ENCODE assay signal across 12 cellular contexts in genomic region chr6:31977816-31978431, GRCh38. TPM values are rescaled to one million over a fixed set of nuclear protein-coding genes. Genes with fewer than 3 reads are reported as not detected.
DNase-seq lines count a peak whose midpoint lies in the region; ATAC-seq and TF ChIP-seq lines count a peak whose summit lies in the region.
"Had no signal": no experiment of that assay in that cellular context is flagged by ENCODE, and none has a peak within 500 bp of the region (broad histone marks: within the 10 kb centered on the region; RNA-seq: fewer than 3 reads in every experiment).

No MANE protein-coding gene starts in this region.

- POLR2A ChIA-PET in RWPE1 (lab: Yijun Ruan, JAX; ENCODE audit: low non-redundant PET): no interaction called here

- CTCF ChIA-PET in RWPE1 (lab: Yijun Ruan, JAX): no interaction called here

- intact Hi-C loops in cardiac septum (cut with DNase I) (no loop called here), left ventricle myocardium superior (cut with micrococcal nuclease) (no loop called here), right lobe of liver (cut with DNase I) (no loop called here)

- DNase-seq in cardiac septum (ENCODE audit: low spot score) (peak; percentile 63), left ventricle myocardium superior (no peak), RWPE1 (ENCODE audit: low spot score) (no peak), right lobe of liver (no peak), NCI-H146 treated with DMSO at 0.1 percent for 48 hours (lab: John Stamatoyannopoulos, UW; ENCODE audit: unreplicated experiment) (no peak), middle frontal gyrus (ENCODE audit: extremely low spot score, low spot score) (no peak)
- DNase-seq: C1 segment of cervical spinal cord, DMS53, H9 had no signal

- 0 out of 2 replicates have a peak overlapping the region, but pooled peaks have one; percentile 7 for H3K27ac ChIP-seq in RWPE1
- H3K27ac ChIP-seq in right lobe of liver: peak overlapping the region; percentile 48 to 83 (median 49)

- H3K4me3 ChIP-seq in right lobe of liver: peak overlapping the region; percentile 8 to 24 (median 22)
- H3K4me3 ChIP-seq: GM23338 had no signal

- ATAC-seq in left ventricle myocardium superior (no peak), right lobe of liver (peak in 1 of 4 donors; percentile 5), GM18858 (IDR thresholded peaks at IDR 0.05; ENCODE audit: unreplicated experiment) (no peak)
- ATAC-seq: GM23338 had no signal

- TF ChIP-seq POLR2A in right lobe of liver (IDR thresholded peaks at IDR 0.05): peak; percentile 37

- 50% methylated on average over 11 of the region's 12 CpGs for WGBS in right lobe of liver (ENCODE audit: insufficient coverage, low coverage, low lambda C conversion rate, missing lambda C conversion rate)

- H3K27me3 ChIP-seq in right lobe of liver: no peaks in the 10 kb centered on the region

- peaks cover 0 to 34% (median 10%) of the 10 kb centered on the region in 4 donors for H3K4me1 ChIP-seq in right lobe of liver

- TF ChIP-seq CTCF in RWPE1 (conservative IDR thresholded peaks at IDR 0.05; ENCODE audit: low read depth) (no peak), right lobe of liver (IDR thresholded peaks at IDR 0.05) (no peak)

- no peaks in the 10 kb centered on the region for H3K36me3 ChIP-seq in right lobe of liver

- no peaks in the 10 kb centered on the region for H3K9me3 ChIP-seq in right lobe of liver

RNA-seq across cellular contexts. Expression of gene C4A, which starts 3.9 kb away (rescaled TPM):
- total RNA-seq in cardiac septum: 131 TPM
- total RNA-seq in left ventricle myocardium superior: 96.3 TPM
- total RNA-seq in right lobe of liver: 1,000 to 10,000 TPM; 1,495 to 2,818 (median 2,205) TPM

RNA-seq across cellular contexts. Expression of gene DXO, which starts 6.0 kb away (rescaled TPM):
- total RNA-seq in cardiac septum: 14.0 TPM
- total RNA-seq in left ventricle myocardium superior: 11.5 TPM
- total RNA-seq in right lobe of liver: 10 to 100 TPM in 5 of 6 experiments, 1 to 10 TPM in 1; 9.8 to 14.6 (median 12.1) TPM

RNA-seq across cellular contexts. Expression of gene SKIC2, which starts 18.9 kb away (rescaled TPM):
- total RNA-seq in cardiac septum (33.2 TPM), left ventricle myocardium superior (31.5 TPM), right lobe of liver (10 to 100 TPM; 26.3 to 73.1 (median 47.1) TPM)

RNA-seq across cellular contexts. Expression of gene NELFE, which starts 19.2 kb away (rescaled TPM):
- total RNA-seq in cardiac septum: 46.7 TPM
- total RNA-seq in left ventricle myocardium superior: 42.0 TPM
- 10 to 100 TPM in 5 of 6 experiments, 1 to 10 TPM in 1; 9.3 to 33.8 (median 18.3) TPM for total RNA-seq in right lobe of liver

RNA-seq across cellular contexts. Expression of gene CFB, which starts 32.0 kb away (rescaled TPM):
- total RNA-seq in cardiac septum (5.0 TPM), left ventricle myocardium superior (39.6 TPM), right lobe of liver (1,000 to 10,000 TPM; 1,939 to 4,112 (median 3,131) TPM)
- total RNA-seq: B cell, GM23338 had no signal

Comparison
In these comparisons a context has a peak if more than half of its experiments do, and no peak if none do; other contexts are left out.
1. RNA of gene C4A, which starts 3.9 kb away (total RNA-seq): 1,495 to 2,818 TPM in right lobe of liver; 131 TPM in cardiac septum (single experiment) and 96.3 TPM in left ventricle myocardium superior (single experiment); every median in the first group is over 10 times any median in the second.